19 cellular contexts compared by ENCODE assay signal in genomic region chr17:10653987-10654386, GRCh38.
"Had no signal": no experiment of that assay in that cellular context is flagged by ENCODE, and none has a peak within 500 bp of the region (broad histone marks: within the 10 kb centered on the region; RNA-seq: fewer than 3 reads in every experiment).

No MANE protein-coding gene starts in this region.

- H3K4me3 ChIP-seq: esophagus muscularis mucosa, gastrocnemius medialis, heart right ventricle, right atrium auricular region, sigmoid colon, skin epidermis, suprapubic skin, thyroid gland had no signal

- H3K27me3 ChIP-seq: esophagus muscularis mucosa, gastrocnemius medialis, heart right ventricle, right atrium auricular region, sigmoid colon, suprapubic skin, thyroid gland had no signal

- ATAC-seq: effector memory CD8-positive, alpha-beta T cell; gastrocnemius medialis; heart right ventricle had no signal

- H3K9me3 Mint-ChIP-seq: dendritic cell treated with granulocyte-macrophage colony-stimulating factor and Interleukin-4, amounts not matched to agents 40 ng/mL and 50 ng/mL, for 4 days; effector memory CD8-positive, alpha-beta T cell; naive thymus-derived CD4-positive, alpha-beta T cell; stimulated activated naive B cell treated with anti-CD40 and anti-IgM and Interleukin-4, amounts not matched to agents 10 μg/mL and 1 μg/mL and 100 μg/mL, for 72 hours; type B pancreatic cell had no signal

- H3K27ac ChIP-seq: epithelial cell of prostate, esophagus muscularis mucosa, gastrocnemius medialis, heart right ventricle, right atrium auricular region, sigmoid colon, skin epidermis, suprapubic skin, thyroid gland had no signal

- DNase-seq: effector memory CD8-positive, alpha-beta T cell; gastrocnemius medialis; heart right ventricle; hypothalamus; kidney glomerular epithelial cell; naive thymus-derived CD4-positive, alpha-beta T cell; posterior cingulate gyrus; sigmoid colon; stimulated activated CD4-positive, alpha-beta T cell treated with anti-CD3 and anti-CD28 coated beads, Interleukin-2, amount 100 ng/mL, for 24 hours; stimulated activated CD4-positive, alpha-beta T cell treated with anti-CD3 and anti-CD28 coated beads, Interleukin-4, amount 100 ng/mL, for 4 hours; stimulated activated naive B cell treated with anti-CD40 and anti-IgM and Interleukin-4, amounts not matched to agents 10 μg/mL and 1 μg/mL and 100 μg/mL, for 72 hours; thyroid gland had no signal

- H3K4me1 ChIP-seq: esophagus muscularis mucosa, right atrium auricular region, sigmoid colon, suprapubic skin, thyroid gland had no signal

- H3K36me3 ChIP-seq: right atrium auricular region, thyroid gland had no signal

- H3K27ac Mint-ChIP-seq: dendritic cell treated with granulocyte-macrophage colony-stimulating factor and Interleukin-4, amounts not matched to agents 40 ng/mL and 50 ng/mL, for 4 days; effector memory CD8-positive, alpha-beta T cell; stimulated activated naive B cell treated with anti-CD40 and anti-IgM and Interleukin-4, amounts not matched to agents 10 μg/mL and 1 μg/mL and 100 μg/mL, for 72 hours; type B pancreatic cell had no signal

- H3K27me3 Mint-ChIP-seq: naive thymus-derived CD4-positive, alpha-beta T cell; type B pancreatic cell had no signal

- H3K36me3 Mint-ChIP-seq: type B pancreatic cell had no signal

- H3K4me3 Mint-ChIP-seq: dendritic cell treated with granulocyte-macrophage colony-stimulating factor and Interleukin-4, amounts not matched to agents 40 ng/mL and 50 ng/mL, for 4 days; effector memory CD8-positive, alpha-beta T cell; stimulated activated naive B cell treated with anti-CD40 and anti-IgM and Interleukin-4, amounts not matched to agents 10 μg/mL and 1 μg/mL and 100 μg/mL, for 72 hours; type B pancreatic cell had no signal
